12 cellular contexts compared by ENCODE assay signal in genomic region chr12:68614105-68614679, GRCh38. TPM values are rescaled to one million over a fixed set of nuclear protein-coding genes. Genes with fewer than 3 reads are reported as not detected.
DNase-seq lines count a peak whose midpoint lies in the region; ATAC-seq and TF ChIP-seq lines count a peak whose summit lies in the region.
"Had no signal": no experiment of that assay in that cellular context is flagged by ENCODE, and none has a peak within 500 bp of the region (broad histone marks: within the 10 kb centered on the region; RNA-seq: fewer than 3 reads in every experiment).

No MANE protein-coding gene starts in this region.

- H3K9ac ChIP-seq in mesenchymal stem cell (ENCODE audit: low read length), result peak overlapping the region; percentile 55

- no peak overlapping the region for H3K23ac ChIP-seq in mesenchymal stem cell (ENCODE audit: low read length in 2 of 2)

- TF ChIP-seq CTCF in type B pancreatic cell (conservative IDR thresholded peaks at IDR 0.05), result no peak

- no peaks in the 10 kb centered on the region for H3K27me3 ChIP-seq in mesenchymal stem cell (ENCODE audit: control insufficient read depth in 1 of 2, insufficient read depth in 1 of 2, low read length in 2 of 2)
- H3K27me3 ChIP-seq: esophagus squamous epithelium had no signal

- H3K79me1 ChIP-seq in mesenchymal stem cell (replicated peaks; ENCODE audit: low read length, poor library complexity, severe bottlenecking), result no peaks in the 10 kb centered on the region

- H2BK5ac ChIP-seq in mesenchymal stem cell (ENCODE audit: low read depth, low read length, poor library complexity, severe bottlenecking), result no peak overlapping the region

- H3K4ac ChIP-seq in mesenchymal stem cell (ENCODE audit: low read depth in 1 of 2, low read length in 2 of 2), result no peak overlapping the region

- ATAC-seq in activated naive CD8-positive, alpha-beta T cell treated with anti-CD3 and anti-CD28 coated beads, Interleukin-2, amount 50 U/mL, for 24 hours, result no peak
- no peak for ATAC-seq in left lobe of liver
- ATAC-seq: left ventricle myocardium superior had no signal

- H3K27ac Mint-ChIP-seq in activated naive CD4-positive, alpha-beta T cell treated with anti-CD3 and anti-CD28 coated beads, Interleukin-2, amount 10 ng/mL, durations not matched to agents 7 days and 5 days, result peak overlapping the region; percentile 98
- peak overlapping the region; percentile 75 for H3K27ac Mint-ChIP-seq in activated naive CD8-positive, alpha-beta T cell treated with anti-CD3 and anti-CD28 coated beads, Interleukin-2, amount 50 U/mL, for 24 hours
- H3K27ac Mint-ChIP-seq in type B pancreatic cell, result peak overlapping the region; percentile 47

- H3K4me3 ChIP-seq in mesenchymal stem cell (ENCODE audit: insufficient read depth in 1 of 2, low read depth in 1 of 2, low read length in 2 of 2), result peak overlapping the region in 1 of 2 experiments; percentile 83

- no peak overlapping the region for H4K91ac ChIP-seq in mesenchymal stem cell (ENCODE audit: low read length)

- no peak overlapping the region for H3K27ac ChIP-seq in mesenchymal stem cell (ENCODE audit: low read length, poor library complexity, severe bottlenecking)

- H2BK15ac ChIP-seq in mesenchymal stem cell (ENCODE audit: low read depth, poor library complexity, severe bottlenecking), result no peak overlapping the region

- no peak overlapping the region for H4K8ac ChIP-seq in mesenchymal stem cell (ENCODE audit: low read length)

- no peak overlapping the region for H3K4me2 ChIP-seq in mesenchymal stem cell (ENCODE audit: low read length, poor library complexity, severe bottlenecking)

- peak overlapping the region; percentile 96 for H3K4me3 Mint-ChIP-seq in activated naive CD4-positive, alpha-beta T cell treated with anti-CD3 and anti-CD28 coated beads, Interleukin-2, amount 10 ng/mL, durations not matched to agents 7 days and 5 days
- peak overlapping the region; percentile 96 for H3K4me3 Mint-ChIP-seq in activated naive CD8-positive, alpha-beta T cell treated with anti-CD3 and anti-CD28 coated beads, Interleukin-2, amount 50 U/mL, for 24 hours
- peak overlapping the region; percentile 72 for H3K4me3 Mint-ChIP-seq in type B pancreatic cell

- no peaks in the 10 kb centered on the region for H3K9me3 ChIP-seq in mesenchymal stem cell (ENCODE audit: control insufficient read depth, low read length)
- H3K9me3 ChIP-seq: esophagus squamous epithelium had no signal

- H3K36me3 ChIP-seq in mesenchymal stem cell (ENCODE audit: control insufficient read depth in 1 of 2, insufficient read depth in 2 of 2, low read depth in 1 of 2, low read length in 2 of 2), result peaks cover 0 to 4% of the 10 kb centered on the region in 2 experiments

- WGBS in mesenchymal stem cell, result 92% methylated on average over 3 of the region's 5 CpGs

- no peak overlapping the region for H2AK5ac ChIP-seq in mesenchymal stem cell (ENCODE audit: low read length, severe bottlenecking)

- DNase-seq in activated naive CD4-positive, alpha-beta T cell treated with anti-CD3 and anti-CD28 coated beads, Interleukin-2, amount 10 ng/mL, durations not matched to agents 7 days and 5 days, result no peak
- DNase-seq in activated naive CD4-positive, alpha-beta T cell treated with Interleukin-2 at 50 U/mL for 16 hours, result no peak
- no peak for DNase-seq in activated naive CD8-positive, alpha-beta T cell treated with anti-CD3 and anti-CD28 coated beads, Interleukin-2, amount 50 U/mL, for 24 hours
- DNase-seq in mesenchymal stem cell, result no peak
- DNase-seq in type B pancreatic cell (ENCODE audit: extremely low spot score, unreplicated experiment), result no peak
- DNase-seq in EL, result no peak
- no peak for DNase-seq in left lobe of liver (ENCODE audit: low spot score)
- DNase-seq in GF-D8 (lab: John Stamatoyannopoulos, UW), result no peak
- DNase-seq: C1 segment of cervical spinal cord, esophagus squamous epithelium, left ventricle myocardium superior, NCI-H187 treated with DMSO at 0.1 percent for 48 hours had no signal

- peaks cover 57% of the 10 kb centered on the region for H3K36me3 Mint-ChIP-seq in activated naive CD4-positive, alpha-beta T cell treated with anti-CD3 and anti-CD28 coated beads, Interleukin-2, amount 10 ng/mL, durations not matched to agents 7 days and 5 days
- peaks cover 55% of the 10 kb centered on the region for H3K36me3 Mint-ChIP-seq in activated naive CD8-positive, alpha-beta T cell treated with anti-CD3 and anti-CD28 coated beads, Interleukin-2, amount 50 U/mL, for 24 hours (ENCODE audit: low read depth)
- H3K36me3 Mint-ChIP-seq in type B pancreatic cell, result peaks cover 20% of the 10 kb centered on the region

- no peak overlapping the region for H2BK12ac ChIP-seq in mesenchymal stem cell (ENCODE audit: low read length in 2 of 2)

- H3K18ac ChIP-seq in mesenchymal stem cell (ENCODE audit: low read depth in 1 of 2, low read length in 2 of 2), result no peak overlapping the region

- peaks cover 13% of the 10 kb centered on the region for H3K4me1 ChIP-seq in mesenchymal stem cell (ENCODE audit: control insufficient read depth, insufficient read depth, low read depth, low read length)

- H3K27me3 Mint-ChIP-seq in activated naive CD4-positive, alpha-beta T cell treated with anti-CD3 and anti-CD28 coated beads, Interleukin-2, amount 10 ng/mL, durations not matched to agents 7 days and 5 days, result no peaks in the 10 kb centered on the region
- H3K27me3 Mint-ChIP-seq in activated naive CD8-positive, alpha-beta T cell treated with anti-CD3 and anti-CD28 coated beads, Interleukin-2, amount 50 U/mL, for 24 hours, result no peaks in the 10 kb centered on the region
- no peaks in the 10 kb centered on the region for H3K27me3 Mint-ChIP-seq in type B pancreatic cell

- CTCF ChIA-PET in activated naive CD4-positive, alpha-beta T cell treated with anti-CD3 and anti-CD28 coated beads, Interleukin-2, amount 10 ng/mL, durations not matched to agents 7 days and 5 days (lab: Charles Lee), result interaction anchor here (1.0 to 1.1 kb wide), 2 partner anchors 17 to 27 kb away, joined by 3 to 4 read pairs; no protein-coding TSS in a partner anchor

- H3K9me3 Mint-ChIP-seq in activated naive CD4-positive, alpha-beta T cell treated with anti-CD3 and anti-CD28 coated beads, Interleukin-2, amount 10 ng/mL, durations not matched to agents 7 days and 5 days, result peaks cover 2% of the 10 kb centered on the region
- no peaks in the 10 kb centered on the region for H3K9me3 Mint-ChIP-seq in activated naive CD8-positive, alpha-beta T cell treated with anti-CD3 and anti-CD28 coated beads, Interleukin-2, amount 50 U/mL, for 24 hours
- H3K9me3 Mint-ChIP-seq in type B pancreatic cell, result no peaks in the 10 kb centered on the region

- no peak overlapping the region for H2BK120ac ChIP-seq in mesenchymal stem cell (ENCODE audit: low read depth, low read length)

- H3K14ac ChIP-seq in mesenchymal stem cell (ENCODE audit: low read length in 2 of 2), result no peak overlapping the region

- peaks cover 60% of the 10 kb centered on the region for H3K4me1 Mint-ChIP-seq in activated naive CD4-positive, alpha-beta T cell treated with anti-CD3 and anti-CD28 coated beads, Interleukin-2, amount 10 ng/mL, durations not matched to agents 7 days and 5 days
- H3K4me1 Mint-ChIP-seq in activated naive CD8-positive, alpha-beta T cell treated with anti-CD3 and anti-CD28 coated beads, Interleukin-2, amount 50 U/mL, for 24 hours, result peaks cover 71% of the 10 kb centered on the region
- H3K4me1 Mint-ChIP-seq in type B pancreatic cell (ENCODE audit: unreplicated experiment), result peaks cover 53% of the 10 kb centered on the region

- no peak overlapping the region for H2AFZ ChIP-seq in mesenchymal stem cell (ENCODE audit: low read depth, low read length)

RNA-seq across cellular contexts. Expression of gene RAP1B, which starts 3.5 kb away (rescaled TPM):
- 219 TPM for polyA plus RNA-seq in mesenchymal stem cell (2013, experiment 1 of 2)
- polyA plus RNA-seq in mesenchymal stem cell (2013, experiment 2 of 2), result 229 TPM
- 110 and 151 TPM in 2 replicates for total RNA-seq in type B pancreatic cell (ENCODE audit: low replicate concordance)
- 48.1 TPM for total RNA-seq in left lobe of liver

Comparison
In these comparisons a context has a peak if more than half of its experiments do, and no peak if none do; other contexts are left out.
1. H3K27ac Mint-ChIP-seq: peak in every context shown above with its lines; median percentile 98 in activated naive CD4-positive, alpha-beta T cell treated with anti-CD3 and anti-CD28 coated beads, Interleukin-2, amount 10 ng/mL, durations not matched to agents 7 days and 5 days; 75 in activated naive CD8-positive, alpha-beta T cell treated with anti-CD3 and anti-CD28 coated beads, Interleukin-2, amount 50 U/mL, for 24 hours; 47 in type B pancreatic cell.